ENCODE assay signal across 2 cellular contexts in genomic region chr15:37771462-37771861, GRCh38.
TF ChIP-seq lines count a peak whose summit lies in the region.

No MANE protein-coding gene starts in this region.

TF ChIP-seq in SK-N-SH, 30 proteins besides CTCF, POLR2A, EP300 and RAD21 (continued from another document):
- TF ChIP-seq ZBTB33 (IDR thresholded peaks at IDR 0.05; ENCODE audit: borderline replicate concordance, low read depth) (no peak), NFIC (IDR thresholded peaks at IDR 0.05; ENCODE audit: borderline replicate concordance) (no peak), REST (IDR thresholded peaks at IDR 0.05; ENCODE audit: low read depth, low read length) (no peak), USF2 (IDR thresholded peaks at IDR 0.05; ENCODE audit: borderline replicate concordance, low read depth, low read length) (no peak)

TF ChIP-seq in SK-N-SH treated with all-trans-retinoic acid at 6 μM for 48 hours, 23 proteins besides CTCF, POLR2A, EP300 and RAD21 (continued from another document):
- TF ChIP-seq TSHZ2 (CRISPR knock-in tag; IDR thresholded peaks at IDR 0.05) (no peak), POU6F1 (CRISPR knock-in tag; IDR thresholded peaks at IDR 0.05; ENCODE audit: borderline replicate concordance, low read depth) (no peak), TOX (CRISPR knock-in tag; IDR thresholded peaks at IDR 0.05; ENCODE audit: borderline replicate concordance) (no peak), TCF4 (CRISPR knock-in tag; IDR thresholded peaks at IDR 0.05; ENCODE audit: borderline replicate concordance) (no peak)
